27 cellular contexts compared by ENCODE assay signal in the genomic region with DNA sequence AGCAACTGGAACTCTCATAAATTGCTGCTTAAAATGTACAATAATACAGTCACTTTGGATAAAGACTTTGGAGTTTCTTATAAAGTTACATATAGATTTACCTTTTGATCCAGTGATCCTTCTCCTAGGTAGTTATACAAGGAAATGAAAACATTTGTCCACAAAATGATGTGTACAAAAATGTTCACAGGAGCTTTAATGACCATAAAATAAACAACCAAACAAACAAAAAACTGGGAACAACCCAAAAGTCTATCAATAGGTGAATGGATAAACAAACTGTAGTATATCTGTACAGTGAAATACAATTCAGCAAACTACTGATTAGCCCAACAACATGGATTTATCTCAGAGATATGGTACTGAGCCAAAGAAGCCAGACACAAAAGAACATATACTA.
"Had no signal": no experiment of that assay in that cellular context is flagged by ENCODE, and none has a peak within 500 bp of the region (broad histone marks: within the 10 kb centered on the region; RNA-seq: fewer than 3 reads in every experiment).

No MANE protein-coding gene starts in this region.

- FAIRE-seq: urothelium cell line had no signal

- DNase-seq: naive thymus-derived CD4-positive, alpha-beta T cell; natural killer cell; occipital lobe; ovary; posterior cingulate gyrus; psoas muscle; right cardiac atrium; spleen; stimulated activated CD4-positive, alpha-beta T cell treated with anti-CD3 and anti-CD28 coated beads, Interleukin-12 subunit alpha, Interleukin-12 subunit beta, amount 100 ng/mL, for 4 hours; stimulated activated CD4-positive, alpha-beta T cell treated with anti-CD3 and anti-CD28 coated beads, Interleukin-1b, Interleukin-23, amount 100 ng/mL, for 48 hours; stimulated activated CD4-positive, alpha-beta T cell treated with anti-CD3 and anti-CD28 coated beads, Interleukin-4, amount 100 ng/mL, for 1 hour; stimulated activated CD4-positive, alpha-beta T cell treated with anti-CD3 and anti-CD28 coated beads, Interleukin-4, amount 100 ng/mL, for 4 hours; stimulated activated CD8-positive, alpha-beta memory T cell treated with anti-CD3 and anti-CD28 coated beads, Interleukin-4, amount 100 ng/mL, for 48 hours; stimulated activated naive CD4-positive, alpha-beta T cell; stimulated activated naive CD8-positive, alpha-beta T cell treated with anti-CD3 and anti-CD28 coated beads, Interleukin-15, amount 100 ng/mL, for 72 hours; stimulated activated naive CD8-positive, alpha-beta T cell treated with anti-CD3 and anti-CD28 coated beads, Interleukin-15, Interleukin-2, amounts not matched to agents 100 U/mL and 50 U/mL, for 24 hours; thyroid gland; trophoblast cell; upper lobe of left lung had no signal

- H3K9me3 ChIP-seq: ovary, psoas muscle, thoracic aorta, thyroid gland, upper lobe of left lung, vagina had no signal

- H3K36me3 ChIP-seq: neural progenitor cell, ovary, spleen, thoracic aorta, thyroid gland, tibial nerve, upper lobe of left lung, vagina had no signal

- H3K4me3 ChIP-seq: neural progenitor cell, ovary, psoas muscle, skin epidermis, smooth muscle cell, spleen, thoracic aorta, thyroid gland, tibial nerve, upper lobe of left lung, vagina had no signal

- H3K27ac ChIP-seq: neural progenitor cell, ovary, parathyroid adenoma, psoas muscle, skin epidermis, spleen, thoracic aorta, thyroid gland, tibial nerve, upper lobe of left lung, vagina had no signal

- H3K9ac ChIP-seq: neural progenitor cell, parathyroid adenoma had no signal
